ENCODE assay signal across 1 cellular context in the genomic region with DNA sequence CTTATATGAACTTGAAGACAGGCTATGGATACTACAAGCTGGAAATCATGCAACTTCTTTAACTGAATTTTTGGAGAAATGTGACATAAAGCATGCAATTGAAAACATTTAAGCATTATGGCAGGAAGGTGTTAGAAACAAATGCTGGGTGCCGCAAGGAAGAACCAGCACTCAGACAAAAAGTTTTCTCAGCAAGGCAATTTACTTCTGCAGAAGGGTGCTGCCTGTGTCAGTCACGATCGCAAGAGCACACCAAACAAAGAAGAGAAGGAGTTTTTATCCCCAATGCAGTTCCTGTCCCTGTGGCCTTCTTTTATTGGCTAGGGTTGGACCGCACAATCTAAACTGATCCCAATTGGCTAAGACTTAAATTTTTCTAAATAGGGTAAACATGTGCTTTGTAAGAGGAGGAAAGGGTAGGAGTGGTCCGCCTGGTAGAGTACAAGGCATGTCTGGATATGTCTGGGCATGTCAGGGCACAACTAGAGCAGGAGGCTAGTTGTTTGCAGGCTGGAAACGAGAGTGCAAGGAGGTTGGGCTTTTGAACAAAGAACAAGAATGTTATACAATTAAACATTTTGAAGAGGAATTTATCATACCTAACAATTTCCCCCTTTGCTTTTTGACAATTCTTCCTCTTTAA.
TF ChIP-seq lines count a peak whose summit lies in the region.

No MANE protein-coding gene starts in this region.

TF ChIP-seq in HCT116, 20 proteins besides CTCF, POLR2A, EP300 and RAD21:
- TF ChIP-seq TCF7L2 (IDR thresholded peaks at IDR 0.05; ENCODE audit: borderline replicate concordance, extremely low read depth, insufficient read depth, insufficient read length) (no peak), EGR1 (IDR thresholded peaks at IDR 0.05; ENCODE audit: low read depth) (no peak), FOSL1 (IDR thresholded peaks at IDR 0.05; ENCODE audit: low read depth) (no peak), CEBPB (IDR thresholded peaks at IDR 0.05; ENCODE audit: low read depth) (0 out of 2 replicates have a peak, but pooled peaks have one; percentile 19), POLR2AphosphoS5 (IDR thresholded peaks at IDR 0.05; ENCODE audit: low read depth, low read length) (no peak), CBX3 (IDR thresholded peaks at IDR 0.05; ENCODE audit: low read depth) (peak; percentile 93), YY1 (IDR thresholded peaks at IDR 0.05; ENCODE audit: extremely low read depth, insufficient replicate concordance, low read depth, low read length) (no peak), SP1 (IDR thresholded peaks at IDR 0.05; ENCODE audit: low read depth) (no peak), ELF1 (IDR thresholded peaks at IDR 0.05; ENCODE audit: borderline replicate concordance, low read depth) (no peak), SRF (IDR thresholded peaks at IDR 0.05; ENCODE audit: low read depth) (no peak)
- TF ChIP-seq, protein P1, sequence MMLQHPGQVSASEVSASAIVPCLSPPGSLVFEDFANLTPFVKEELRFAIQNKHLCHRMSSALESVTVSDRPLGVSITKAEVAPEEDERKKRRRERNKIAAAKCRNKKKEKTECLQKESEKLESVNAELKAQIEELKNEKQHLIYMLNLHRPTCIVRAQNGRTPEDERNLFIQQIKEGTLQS (IDR thresholded peaks at IDR 0.05), result no peak
- TF ChIP-seq, protein P2, sequence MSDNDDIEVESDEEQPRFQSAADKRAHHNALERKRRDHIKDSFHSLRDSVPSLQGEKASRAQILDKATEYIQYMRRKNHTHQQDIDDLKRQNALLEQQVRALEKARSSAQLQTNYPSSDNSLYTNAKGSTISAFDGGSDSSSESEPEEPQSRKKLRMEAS (IDR thresholded peaks at IDR 0.05), result no peak
